In genomic region chr3:10676905-10677304, GRCh38 we compare ENCODE assay signal across 26 cellular contexts.
"Had no signal": no experiment of that assay in that cellular context is flagged by ENCODE, and none has a peak within 500 bp of the region (broad histone marks: within the 10 kb centered on the region; RNA-seq: fewer than 3 reads in every experiment).

No MANE protein-coding gene starts in this region.

- H3K27ac ChIP-seq: colonic mucosa, coronary artery, dorsolateral prefrontal cortex, epithelial cell of prostate, esophagus muscularis mucosa, esophagus squamous epithelium, foreskin keratinocyte, gastrocnemius medialis, gastroesophageal sphincter, heart left ventricle, heart right ventricle had no signal

- DNase-seq: colonic mucosa; cortex of kidney; dermis blood vessel endothelial cell; dorsolateral prefrontal cortex; effector CD4-positive, alpha-beta T cell; effector CD8-positive, alpha-beta T cell; effector memory CD4-positive, alpha-beta T cell; effector memory CD8-positive, alpha-beta T cell; endodermal cell; erythroblast; esophagus squamous epithelium; foreskin keratinocyte; foreskin melanocyte; gastrocnemius medialis; glutamatergic neuron; heart left ventricle; heart right ventricle had no signal

- H3K36me3 ChIP-seq: colonic mucosa, esophagus muscularis mucosa, esophagus squamous epithelium, gastrocnemius medialis, gastroesophageal sphincter, heart left ventricle, heart right ventricle had no signal

- H3K9me3 ChIP-seq: colonic mucosa, esophagus muscularis mucosa, esophagus squamous epithelium, gastrocnemius medialis, gastroesophageal sphincter, heart left ventricle, heart right ventricle had no signal

- H3K4me1 ChIP-seq: colonic mucosa, esophagus muscularis mucosa, esophagus squamous epithelium, foreskin keratinocyte, gastrocnemius medialis, gastroesophageal sphincter had no signal

- FAIRE-seq: colon, endometrium, endothelial cell of umbilical vein, frontal cortex had no signal

- H3K4me3 ChIP-seq: colonic mucosa, coronary artery, dorsolateral prefrontal cortex, esophagus muscularis mucosa, esophagus squamous epithelium, gastrocnemius medialis, gastroesophageal sphincter, heart left ventricle, heart right ventricle had no signal

- ATAC-seq: effector memory CD8-positive, alpha-beta T cell; esophagus mucosa; foreskin keratinocyte; gastrocnemius medialis; gastroesophageal sphincter; heart left ventricle; heart right ventricle had no signal

- H3K27me3 ChIP-seq: colonic mucosa, gastrocnemius medialis had no signal
